ENCODE assay signal across 35 cellular contexts in genomic region chr3:190308154-190308553, GRCh38. TPM values are rescaled to one million over a fixed set of nuclear protein-coding genes. Genes with fewer than 3 reads are reported as not detected.
"Had no signal": no experiment of that assay in that cellular context is flagged by ENCODE, and none has a peak within 500 bp of the region (broad histone marks: within the 10 kb centered on the region; RNA-seq: fewer than 3 reads in every experiment).

No MANE protein-coding gene starts in this region.

- H2AFZ ChIP-seq: PC-9 had no signal

- ATAC-seq: activated naive CD8-positive, alpha-beta T cell treated with anti-CD3 and anti-CD28 coated beads, Interleukin-2, amount 50 U/mL, for 24 hours; activated T-cell treated with anti-CD3 and anti-CD28 coated beads, Interleukin-2, amount 50 U/mL, for 4 hours had no signal

- H3K27me3 ChIP-seq: cardiac muscle cell, MG63 had no signal

- H3K9me3 ChIP-seq: MG63 had no signal

- H3K4me3 ChIP-seq: cardiac muscle cell, MG63, PC-9 had no signal

- H3K27ac ChIP-seq: cardiac muscle cell, RWPE1, VCaP had no signal

- FAIRE-seq: RCC 7860 had no signal

- DNase-seq: activated B cell treated with CpG ODN at 0.5 μM for 24 hours; activated CD4-positive, alpha-beta memory T cell treated with anti-CD3 and anti-CD28 coated beads for 36 hours; activated CD4-positive, alpha-beta T cell treated with anti-CD3 and anti-CD28 coated beads for 4 hours; activated CD4-positive, alpha-beta T cell treated with anti-CD3 and anti-CD28 coated beads, Interleukin-2, amount 50 U/mL, for 1 hour; activated CD4-positive, CD25-positive, alpha-beta regulatory T cell treated with anti-CD3 and anti-CD28 coated beads, Interleukin-2, amount 50 U/mL, for 72 hours; activated CD8-positive, alpha-beta memory T cell treated with anti-CD3 and anti-CD28 coated beads, Interleukin-2, amount 50 U/mL, for 4 hours; activated naive CD4-positive, alpha-beta T cell treated with anti-CD3 and anti-CD28 coated beads, Interleukin-2, amount 10 ng/mL, durations not matched to agents 7 days and 5 days; activated naive CD8-positive, alpha-beta T cell treated with anti-CD3 and anti-CD28 coated beads, Interleukin-2, amount 50 U/mL, for 24 hours; activated T-cell treated with anti-CD3 and anti-CD28 coated beads for 4 hours; activated T-cell treated with anti-CD3 and anti-CD28 coated beads, Interleukin-2, amount 50 U/mL, for 4 hours; aorta; Kasumi-1; MG63; NCI-H1048; NCI-H1105 treated with DMSO at 0.1 percent for 48 hours; NCI-H1436; NCI-H1694; NCI-H2029; NCI-H2107; NCI-H2171; NCI-H510A; NCI-H526; NCI-H748 treated with DMSO at 0.1 percent for 48 hours; NK-92 treated with Interleukin-12 subunit alpha and Interleukin-12 subunit beta, amount 100 ng/mL, for 24 hours; PC-9; Right ventricle myocardium superior; SW 1271; T-helper 1 cell; T-helper 2 cell; T-helper 9 cell had no signal

- H3K36me3 ChIP-seq: cardiac muscle cell, MG63 had no signal

RNA-seq across cellular contexts. Expression of gene CLDN1, which starts 14.1 kb away (rescaled TPM):
- total RNA-seq: activated B cell treated with CpG ODN at 0.5 μM for 24 hours, OCI-LY7, Right ventricle myocardium superior had no signal
